In genomic region chr4:109826719-109827118, GRCh38 we compare ENCODE assay signal across 8 cellular contexts. TPM values are rescaled to one million over a fixed set of nuclear protein-coding genes. Genes with fewer than 3 reads are reported as not detected.
A peak's percentile ranks its signal among the peaks of the same experiment; 100 is the strongest.
DNase-seq lines count a peak whose midpoint lies in the region; ATAC-seq and TF ChIP-seq lines count a peak whose summit lies in the region.

No MANE protein-coding gene starts in this region.

- H3K27me3 Mint-ChIP-seq in CD4-positive, alpha-beta T cell = no peaks in the 10 kb centered on the region
- H3K27me3 Mint-ChIP-seq in endothelial cell (ENCODE audit: unreplicated experiment) = peaks cover 2% of the 10 kb centered on the region

- H3K27ac Mint-ChIP-seq in CD4-positive, alpha-beta T cell = no peak overlapping the region
- H3K27ac Mint-ChIP-seq in endothelial cell (ENCODE audit: unreplicated experiment) = peak overlapping the region; percentile 50

- H3K4me1 Mint-ChIP-seq in CD4-positive, alpha-beta T cell (ENCODE audit: low read depth) = no peaks in the 10 kb centered on the region
- H3K4me1 Mint-ChIP-seq in endothelial cell (ENCODE audit: unreplicated experiment) = peaks cover 14% of the 10 kb centered on the region

- H3K4me3 Mint-ChIP-seq in CD4-positive, alpha-beta T cell = no peak overlapping the region
- no peak overlapping the region for H3K4me3 Mint-ChIP-seq in endothelial cell (ENCODE audit: unreplicated experiment)

- TF ChIP-seq CTCF in CD4-positive, alpha-beta T cell (IDR thresholded peaks at IDR 0.05) = peak; percentile 64
- TF ChIP-seq CTCF in endothelial cell (IDR thresholded peaks at IDR 0.05; ENCODE audit: unreplicated experiment) = peak; percentile 69

- intact Hi-C loops in CD4-positive, alpha-beta T cell (cut with DNase I, micrococcal nuclease) = loop anchor here (1.0 to 5.0 kb wide), 4 partner anchors 123 to 404 kb away; partner anchors contain the start of gene CASP6 (in 1 of the 2)
- intact Hi-C loops in posterior vena cava (cut with DNase I) = no loop called here

- H3K9me3 ChIP-seq in CD4-positive, alpha-beta T cell (ENCODE audit: control insufficient read depth, low read length) = no peaks in the 10 kb centered on the region

- CTCF ChIA-PET in CD4-positive, alpha-beta T cell (lab: Charles Lee) = interaction anchor here (2.2 to 2.3 kb wide), 2 partner anchors 123 to 394 kb away, joined by 6 to 7 read pairs; partner anchors contain the start of genes CASP6 and SEC24B

- POLR2A ChIA-PET in CD4-positive, alpha-beta T cell (lab: Charles Lee) = interaction anchor here (1.2 to 1.4 kb wide), 2 partner anchors 11 to 393 kb away, joined by 3 to 4 read pairs; partner anchors contain the start of genes GAR1 and SEC24B

- no peaks in the 10 kb centered on the region for H3K27me3 ChIP-seq in CD4-positive, alpha-beta T cell (ENCODE audit: control insufficient read depth, insufficient read depth, low read length)

- ATAC-seq in CD4-positive, alpha-beta T cell (ENCODE audit: poor library complexity) = peak; percentile 62
- peak; percentile 72 for ATAC-seq in GM19395 (IDR thresholded peaks at IDR 0.05; ENCODE audit: unreplicated experiment)

- H3K27ac ChIP-seq in CD4-positive, alpha-beta T cell (ENCODE audit: low read depth, low read length) = no peak overlapping the region

- peaks cover 37% of the 10 kb centered on the region for H3K36me3 Mint-ChIP-seq in CD4-positive, alpha-beta T cell (ENCODE audit: low read depth)
- H3K36me3 Mint-ChIP-seq in endothelial cell (ENCODE audit: low read depth, unreplicated experiment) = peaks cover 16% of the 10 kb centered on the region

- no peak for DNase-seq in CD4-positive, alpha-beta T cell
- DNase-seq in NCI-H2227 (lab: John Stamatoyannopoulos, UW; ENCODE audit: unreplicated experiment) (peak; percentile 13), endothelial cell (ENCODE audit: low spot score) (no peak), pons (ENCODE audit: low spot score) (peak; percentile 44), MV-4-11 (lab: John Stamatoyannopoulos, UW) (no peak), posterior vena cava (ENCODE audit: low spot score) (no peak)
- DNase-seq in activated effector memory CD4-positive, alpha-beta T cell treated with anti-CD3 and anti-CD28 coated beads, Interleukin-2, amount 50 U/mL, for 16 hours = no peak

- no peaks in the 10 kb centered on the region for H3K9me3 Mint-ChIP-seq in CD4-positive, alpha-beta T cell
- no peaks in the 10 kb centered on the region for H3K9me3 Mint-ChIP-seq in endothelial cell (ENCODE audit: unreplicated experiment)

RNA-seq across cellular contexts. Expression of gene RRH, which starts 1.1 kb away (rescaled TPM):
- total RNA-seq in CD4-positive, alpha-beta T cell = not detected
- total RNA-seq in endothelial cell (ENCODE audit: unreplicated experiment) (not detected), posterior vena cava (under 1 TPM; 0.19 to 0.28 TPM)

RNA-seq across cellular contexts. Expression of gene GAR1, which starts 11.2 kb away (rescaled TPM):
- total RNA-seq in CD4-positive, alpha-beta T cell = 1 to 10 TPM; 8.4 to 9.6 TPM
- total RNA-seq in endothelial cell (ENCODE audit: unreplicated experiment) (34.4 TPM), posterior vena cava (10 to 100 TPM in 1 of 2 donors, 1 to 10 TPM in 1; 9.4 to 14.6 TPM)

RNA-seq across cellular contexts. Expression of gene LRIT3, which starts 21.2 kb away (rescaled TPM):
- under 1 TPM in 1 of 2 experiments, not detected in 1; 0.14 TPM for total RNA-seq in CD4-positive, alpha-beta T cell
- total RNA-seq in endothelial cell (ENCODE audit: unreplicated experiment) (0.95 TPM), posterior vena cava (under 1 TPM; 0.09 to 0.14 TPM)

RNA-seq across cellular contexts. Expression of gene CFI, which starts 24.9 kb away (rescaled TPM):
- total RNA-seq in CD4-positive, alpha-beta T cell = not detected
- 2.6 TPM for total RNA-seq in endothelial cell (ENCODE audit: unreplicated experiment)
- total RNA-seq in posterior vena cava = 10 to 100 TPM; 21.1 to 33.9 TPM

Comparison
In these comparisons a context has a peak if more than half of its experiments do, and no peak if none do; other contexts are left out.
1. DNase-seq: peak in NCI-H2227 (single experiment) and pons (single experiment); none in CD4-positive, alpha-beta T cell (0 of 10), endothelial cell (single experiment), activated effector memory CD4-positive, alpha-beta T cell treated with anti-CD3 and anti-CD28 coated beads, Interleukin-2, amount 50 U/mL, for 16 hours (single experiment), MV-4-11 (single experiment) and posterior vena cava (single experiment).
2. intact Hi-C loops: an anchor here in CD4-positive, alpha-beta T cell (1.0 to 5.0 kb wide); none called in posterior vena cava.